1 cellular context compared by ENCODE assay signal in genomic region chr14:35353409-35354172, GRCh38.
TF ChIP-seq lines count a peak whose summit lies in the region.

No MANE protein-coding gene starts in this region.

TF ChIP-seq in HepG2, 621 proteins besides CTCF, POLR2A, EP300 and RAD21 (continued from another document and continues in another):
- TF ChIP-seq ZBTB39 (CRISPR knock-in tag; IDR thresholded peaks at IDR 0.05) (no peak), ZNF703 (CRISPR knock-in tag; IDR thresholded peaks at IDR 0.05; ENCODE audit: borderline replicate concordance) (no peak), ZNF275 (CRISPR knock-in tag; IDR thresholded peaks at IDR 0.05; ENCODE audit: borderline replicate concordance) (no peak), ZNF782 (CRISPR knock-in tag; IDR thresholded peaks at IDR 0.05; ENCODE audit: borderline replicate concordance) (no peak), SP1 (IDR thresholded peaks at IDR 0.05) (no peak), SP1 (CRISPR knock-in tag; IDR thresholded peaks at IDR 0.05) (no peak), ZNF136 (CRISPR knock-in tag; IDR thresholded peaks at IDR 0.05; ENCODE audit: low read depth) (0 out of 2 replicates have a peak, but pooled peaks have one; percentile 82), PCBP2 (optimal IDR thresholded peaks at IDR 0.05; ENCODE audit: low read depth, low read length, poor library complexity, severe bottlenecking) (no peak), ZNF672 (CRISPR knock-in tag; IDR thresholded peaks at IDR 0.05) (no peak), KDM5B (CRISPR knock-in tag; IDR thresholded peaks at IDR 0.05; ENCODE audit: borderline replicate concordance) (no peak), NR1H2 (CRISPR knock-in tag; IDR thresholded peaks at IDR 0.05; ENCODE audit: borderline replicate concordance, low read depth) (no peak), MTA3 (CRISPR knock-in tag; IDR thresholded peaks at IDR 0.05) (no peak), ATAD3A (CRISPR knock-in tag; IDR thresholded peaks at IDR 0.05) (no peak), ZNF577 (CRISPR knock-in tag; IDR thresholded peaks at IDR 0.05; ENCODE audit: borderline replicate concordance, low read depth) (no peak), SCMH1 (CRISPR knock-in tag; IDR thresholded peaks at IDR 0.05; ENCODE audit: borderline replicate concordance) (no peak), ATF5 (CRISPR knock-in tag; IDR thresholded peaks at IDR 0.05; ENCODE audit: low read depth) (no peak), ZBTB20 (CRISPR knock-in tag; IDR thresholded peaks at IDR 0.05; ENCODE audit: borderline replicate concordance, low read depth) (no peak), PAWR (CRISPR knock-in tag; IDR thresholded peaks at IDR 0.05; ENCODE audit: borderline replicate concordance) (no peak), MEIS2 (CRISPR knock-in tag; IDR thresholded peaks at IDR 0.05) (peak; percentile 69; the same call in 1 of the 2 replicates), NCOA5 (CRISPR knock-in tag; IDR thresholded peaks at IDR 0.05) (no peak), MYNN (CRISPR knock-in tag; IDR thresholded peaks at IDR 0.05; ENCODE audit: low read depth) (no peak), TMF1 (CRISPR knock-in tag; IDR thresholded peaks at IDR 0.05; ENCODE audit: low read depth) (no peak), ZNF234 (CRISPR knock-in tag; conservative IDR thresholded peaks at IDR 0.05) (no peak), ZC3H4 (CRISPR knock-in tag; IDR thresholded peaks at IDR 0.05; ENCODE audit: borderline replicate concordance) (no peak), NFATC3 (CRISPR knock-in tag; IDR thresholded peaks at IDR 0.05) (no peak), ZNF407 (CRISPR knock-in tag; IDR thresholded peaks at IDR 0.05; ENCODE audit: not compliant biosample characterization) (no peak), SRY (CRISPR knock-in tag; IDR thresholded peaks at IDR 0.05) (no peak), ZFAT (CRISPR knock-in tag; conservative IDR thresholded peaks at IDR 0.05) (no peak), GZF1 (CRISPR knock-in tag; IDR thresholded peaks at IDR 0.05) (no peak), FOXA3 (CRISPR knock-in tag; IDR thresholded peaks at IDR 0.05) (peak; percentile 84), MAFF (IDR thresholded peaks at IDR 0.05; ENCODE audit: low read depth, low read length) (no peak), ZBTB42 (CRISPR knock-in tag; IDR thresholded peaks at IDR 0.05) (no peak), KAT2B (IDR thresholded peaks at IDR 0.05; ENCODE audit: borderline replicate concordance, low read depth, low read length) (0 out of 2 replicates have a peak, but pooled peaks have one; percentile 9), NPAS2 (CRISPR knock-in tag; IDR thresholded peaks at IDR 0.05; ENCODE audit: borderline replicate concordance) (no peak), ZXDC (CRISPR knock-in tag; IDR thresholded peaks at IDR 0.05) (no peak), XRCC5 (optimal IDR thresholded peaks at IDR 0.05; ENCODE audit: low read length) (no peak), ZNF274 (CRISPR knock-in tag; IDR thresholded peaks at IDR 0.05) (no peak), ZFP90 (CRISPR knock-in tag; IDR thresholded peaks at IDR 0.05; ENCODE audit: borderline replicate concordance) (no peak), GPN1 (CRISPR knock-in tag; IDR thresholded peaks at IDR 0.05; ENCODE audit: borderline replicate concordance) (no peak), XBP1 (CRISPR knock-in tag; IDR thresholded peaks at IDR 0.05) (no peak), DBP (CRISPR knock-in tag; IDR thresholded peaks at IDR 0.05; ENCODE audit: not compliant biosample characterization) (no peak)
- TF ChIP-seq, protein P1, sequence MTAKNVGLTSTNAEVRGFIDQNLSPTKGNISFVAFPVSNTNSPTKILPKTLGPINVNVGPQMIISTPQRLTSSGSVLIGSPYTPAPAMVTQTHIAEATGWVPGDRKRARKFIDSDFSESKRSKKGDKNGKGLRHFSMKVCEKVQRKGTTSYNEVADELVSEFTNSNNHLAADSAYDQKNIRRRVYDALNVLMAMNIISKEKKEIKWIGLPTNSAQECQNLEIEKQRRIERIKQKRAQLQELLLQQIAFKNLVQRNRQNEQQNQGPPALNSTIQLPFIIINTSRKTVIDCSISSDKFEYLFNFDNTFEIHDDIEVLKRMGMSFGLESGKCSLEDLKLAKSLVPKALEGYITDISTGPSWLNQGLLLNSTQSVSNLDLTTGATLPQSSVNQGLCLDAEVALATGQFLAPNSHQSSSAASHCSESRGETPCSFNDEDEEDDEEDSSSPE (CRISPR knock-in tag; IDR thresholded peaks at IDR 0.05): no peak
- TF ChIP-seq, protein P2, sequence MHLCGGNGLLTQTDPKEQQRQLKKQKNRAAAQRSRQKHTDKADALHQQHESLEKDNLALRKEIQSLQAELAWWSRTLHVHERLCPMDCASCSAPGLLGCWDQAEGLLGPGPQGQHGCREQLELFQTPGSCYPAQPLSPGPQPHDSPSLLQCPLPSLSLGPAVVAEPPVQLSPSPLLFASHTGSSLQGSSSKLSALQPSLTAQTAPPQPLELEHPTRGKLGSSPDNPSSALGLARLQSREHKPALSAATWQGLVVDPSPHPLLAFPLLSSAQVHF (CRISPR knock-in tag; IDR thresholded peaks at IDR 0.05): no peak
- TF ChIP-seq, protein P3, sequence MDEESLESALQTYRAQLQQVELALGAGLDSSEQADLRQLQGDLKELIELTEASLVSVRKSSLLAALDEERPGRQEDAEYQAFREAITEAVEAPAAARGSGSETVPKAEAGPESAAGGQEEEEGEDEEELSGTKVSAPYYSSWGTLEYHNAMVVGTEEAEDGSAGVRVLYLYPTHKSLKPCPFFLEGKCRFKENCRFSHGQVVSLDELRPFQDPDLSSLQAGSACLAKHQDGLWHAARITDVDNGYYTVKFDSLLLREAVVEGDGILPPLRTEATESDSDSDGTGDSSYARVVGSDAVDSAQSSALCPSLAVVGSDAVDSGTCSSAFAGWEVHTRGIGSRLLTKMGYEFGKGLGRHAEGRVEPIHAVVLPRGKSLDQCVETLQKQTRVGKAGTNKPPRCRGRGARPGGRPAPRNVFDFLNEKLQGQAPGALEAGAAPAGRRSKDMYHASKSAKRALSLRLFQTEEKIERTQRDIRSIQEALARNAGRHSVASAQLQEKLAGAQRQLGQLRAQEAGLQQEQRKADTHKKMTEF (CRISPR knock-in tag; IDR thresholded peaks at IDR 0.05): peak; percentile 75
